11 cellular contexts compared by ENCODE assay signal in the genomic region with DNA sequence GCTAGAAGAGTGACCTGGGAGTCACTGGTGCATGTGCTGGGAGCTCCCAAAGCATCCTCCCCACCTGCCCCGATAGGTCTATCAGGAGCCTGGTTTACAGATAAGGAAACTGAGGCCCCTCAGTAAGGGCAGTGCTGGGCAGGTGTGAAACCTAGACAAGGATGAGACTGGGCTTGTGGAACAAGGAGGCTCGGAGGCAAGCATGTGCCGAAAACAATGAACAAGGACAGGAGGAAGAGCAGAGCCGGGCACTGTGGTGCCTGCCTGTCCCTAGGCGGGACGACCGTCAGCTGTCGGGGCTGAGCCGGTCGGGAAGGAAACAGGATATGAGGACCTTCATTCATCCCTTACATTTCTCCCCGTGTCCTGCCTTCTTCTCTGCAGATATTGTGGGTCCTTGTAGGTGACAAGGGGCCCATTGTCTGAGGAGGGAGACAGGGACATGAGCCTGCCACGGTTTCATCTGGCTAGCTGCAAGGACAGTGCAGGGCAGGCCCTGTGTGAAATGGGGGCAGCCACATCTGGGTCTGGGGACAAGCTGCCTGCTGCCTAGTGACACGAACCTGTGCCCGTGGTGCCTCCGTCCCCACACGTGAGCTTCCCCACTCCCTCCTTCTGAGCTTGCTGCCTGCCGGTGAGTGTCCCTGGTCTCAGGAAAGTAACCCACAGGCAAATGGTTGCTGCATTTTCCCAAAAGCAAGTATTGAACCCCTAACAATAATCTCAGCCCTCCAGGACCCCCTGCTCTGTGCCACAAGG. TPM values are rescaled to one million over a fixed set of nuclear protein-coding genes. Genes with fewer than 3 reads are reported as not detected.
A peak's percentile ranks its signal among the peaks of the same experiment; 100 is the strongest.
DNase-seq lines count a peak whose midpoint lies in the region; ATAC-seq lines count a peak whose summit lies in the region.
"Had no signal": no experiment of that assay in that cellular context is flagged by ENCODE, and none has a peak within 500 bp of the region (broad histone marks: within the 10 kb centered on the region; RNA-seq: fewer than 3 reads in every experiment).

No MANE protein-coding gene starts in this region.

- no peaks in the 10 kb centered on the region for H3K27me3 Mint-ChIP-seq in activated naive CD8-positive, alpha-beta T cell
- no peaks in the 10 kb centered on the region for H3K27me3 Mint-ChIP-seq in natural killer cell treated with Interleukin-12 subunit alpha and Interleukin-12 subunit beta and Interleukin-15 and Interleukin-18, amount 100 ng/mL, for 72 hours

- H4K20me1 ChIP-seq in BLaER1 treated with 17β-estradiol and CSF1 and Interleukin-3, amounts not matched to agents 10 nM and 100 nM = peaks cover 28 to 61% (median 58%) of the 10 kb centered on the region in 11 experiments; a peak in 20 of 22 replicates

- H3K4me1 ChIP-seq in BLaER1 treated with 17β-estradiol and CSF1 and Interleukin-3, amounts not matched to agents 10 nM and 100 nM = peaks cover 65 to 80% (median 77%) of the 10 kb centered on the region in 10 experiments
- H3K4me1 ChIP-seq: adrenal gland had no signal

- peak overlapping the region; percentile 71 to 97 (median 88) for H3K4me3 ChIP-seq in BLaER1 treated with 17β-estradiol and CSF1 and Interleukin-3, amounts not matched to agents 10 nM and 100 nM
- no peak overlapping the region for H3K4me3 ChIP-seq in H7 (ENCODE audit: insufficient read depth, low read depth, low read length)

- peaks cover 8% of the 10 kb centered on the region for H3K36me3 Mint-ChIP-seq in activated naive CD8-positive, alpha-beta T cell
- H3K36me3 Mint-ChIP-seq in natural killer cell treated with Interleukin-12 subunit alpha and Interleukin-12 subunit beta and Interleukin-15 and Interleukin-18, amount 100 ng/mL, for 72 hours = peaks cover 10% of the 10 kb centered on the region

- no peaks in the 10 kb centered on the region for H3K27me3 ChIP-seq in BLaER1 treated with 17β-estradiol and CSF1 and Interleukin-3, amounts not matched to agents 10 nM and 100 nM
- H3K27me3 ChIP-seq in H7 (ENCODE audit: control insufficient read depth, insufficient read depth, low read length) = no peaks in the 10 kb centered on the region
- H3K27me3 ChIP-seq: adrenal gland had no signal

- peaks cover under 1 to 49% (median 33%) of the 10 kb centered on the region in 11 experiments; a peak in 19 of 22 replicates for H3K36me3 ChIP-seq in BLaER1 treated with 17β-estradiol and CSF1 and Interleukin-3, amounts not matched to agents 10 nM and 100 nM
- no peaks in the 10 kb centered on the region for H3K36me3 ChIP-seq in H7 (replicated peaks; ENCODE audit: control insufficient read depth, insufficient read depth, low read length)
- H3K36me3 ChIP-seq: adrenal gland had no signal

- H3K27ac Mint-ChIP-seq in activated naive CD8-positive, alpha-beta T cell = peak overlapping the region; percentile 100
- peak overlapping the region; percentile 93 to 98 for H3K27ac Mint-ChIP-seq in natural killer cell treated with Interleukin-12 subunit alpha and Interleukin-12 subunit beta and Interleukin-15 and Interleukin-18, amount 100 ng/mL, for 72 hours

- DNase-seq in H7 = peak; percentile 24
- DNase-seq in natural killer cell treated with Interleukin-12 subunit alpha and Interleukin-12 subunit beta and Interleukin-15 and Interleukin-18, amount 100 ng/mL, for 72 hours (ENCODE audit: low spot score) = no peak
- DNase-seq in hepatic stellate cell (ENCODE audit: low spot score) = no peak
- no peak for DNase-seq in NCI-H2029 (lab: John Stamatoyannopoulos, UW)
- no peak for DNase-seq in NCI-H82 (lab: John Stamatoyannopoulos, UW)
- DNase-seq in NK-92 (lab: John Stamatoyannopoulos, UW; ENCODE audit: unreplicated experiment) = no peak
- DNase-seq: Calu3, NCI-H524 had no signal

- H3K9me3 Mint-ChIP-seq in activated naive CD8-positive, alpha-beta T cell (ENCODE audit: low read depth) = no peaks in the 10 kb centered on the region
- H3K9me3 Mint-ChIP-seq in natural killer cell treated with Interleukin-12 subunit alpha and Interleukin-12 subunit beta and Interleukin-15 and Interleukin-18, amount 100 ng/mL, for 72 hours = peaks cover 6% of the 10 kb centered on the region

- H3K4me3 Mint-ChIP-seq in activated naive CD8-positive, alpha-beta T cell = peak overlapping the region; percentile 99
- peak overlapping the region; percentile 94 for H3K4me3 Mint-ChIP-seq in natural killer cell treated with Interleukin-12 subunit alpha and Interleukin-12 subunit beta and Interleukin-15 and Interleukin-18, amount 100 ng/mL, for 72 hours

- ATAC-seq in natural killer cell treated with Interleukin-12 subunit alpha and Interleukin-12 subunit beta and Interleukin-15 and Interleukin-18, amount 100 ng/mL, for 72 hours = no peak

- peak overlapping the region in 10 of 11 experiments; percentile 86 to 96 (median 95); a peak in 21 of 22 replicates for H3K27ac ChIP-seq in BLaER1 treated with 17β-estradiol and CSF1 and Interleukin-3, amounts not matched to agents 10 nM and 100 nM

- H3K9ac ChIP-seq in BLaER1 treated with 17β-estradiol and CSF1 and Interleukin-3, amounts not matched to agents 10 nM and 100 nM = peak overlapping the region; percentile 79 to 94 (median 92)

- H3K4me2 ChIP-seq in BLaER1 treated with 17β-estradiol and CSF1 and Interleukin-3, amounts not matched to agents 10 nM and 100 nM = peak overlapping the region; percentile 95 to 100 (median 99)

- H3K4me1 Mint-ChIP-seq in activated naive CD8-positive, alpha-beta T cell (ENCODE audit: low read depth) = peaks cover 70% of the 10 kb centered on the region
- H3K4me1 Mint-ChIP-seq in natural killer cell treated with Interleukin-12 subunit alpha and Interleukin-12 subunit beta and Interleukin-15 and Interleukin-18, amount 100 ng/mL, for 72 hours (ENCODE audit: low read depth in 2 of 2) = peaks cover 75 to 81% of the 10 kb centered on the region in 2 donors

- H3K9me3 ChIP-seq in BLaER1 treated with 17β-estradiol and CSF1 and Interleukin-3, amounts not matched to agents 10 nM and 100 nM (replicated peaks in 1 of 11) = peaks cover 5 to 14% (median 7%) of the 10 kb centered on the region in 11 experiments; a peak in 17 of 22 replicates
- H3K9me3 ChIP-seq: adrenal gland had no signal

RNA-seq across cellular contexts. Expression of gene FGD3, which starts 18.6 kb away (rescaled TPM):
- 1.3 and 2.4 TPM in 2 replicates for total RNA-seq in H7 (2014; rRNA removed; shearing (Covaris generic))
- 10 to 100 TPM; 42.0 to 43.3 TPM for total RNA-seq in natural killer cell treated with Interleukin-12 subunit alpha and Interleukin-12 subunit beta and Interleukin-15 and Interleukin-18, amount 100 ng/mL, for 72 hours

Comparison
In these comparisons a context has a peak if more than half of its experiments do, and no peak if none do; other contexts are left out.
1. RNA of gene FGD3, which starts 18.6 kb away (total RNA-seq): 42.0 to 43.3 TPM in natural killer cell treated with Interleukin-12 subunit alpha and Interleukin-12 subunit beta and Interleukin-15 and Interleukin-18, amount 100 ng/mL, for 72 hours; 1.3 to 2.4 TPM in H7; every median in the first group is over 10 times any median in the second.